ENCODE assay signal across 8 cellular contexts in genomic region chr11:86041975-86042378, GRCh38. TPM values are rescaled to one million over a fixed set of nuclear protein-coding genes. Genes with fewer than 3 reads are reported as not detected.
DNase-seq lines count a peak whose midpoint lies in the region; ATAC-seq and TF ChIP-seq lines count a peak whose summit lies in the region.

No MANE protein-coding gene starts in this region.

- H3K4me3 ChIP-seq in fibroblast of villous mesenchyme (ENCODE audit: low read depth, low read length) (no peak overlapping the region), neutrophil (ENCODE audit: low read depth in 1 of 2, low read length in 1 of 2) (peak overlapping the region in 1 of 2 experiments; percentile 32)

- H3K36me3 ChIP-seq in neutrophil = peaks cover 16% of the 10 kb centered on the region

- no peaks in the 10 kb centered on the region for H3K27me3 Mint-ChIP-seq in activated T-helper 17 cell treated with anti-CD3 and anti-CD28 coated beads, Interleukin-2, amount 50 U/mL, for 72 hours

- peak; percentile 89 for DNase-seq in DMS79 treated with DMSO at 0.1 percent for 48 hours (lab: John Stamatoyannopoulos, UW)
- peak; percentile 67 for DNase-seq in NCI-H748 (lab: John Stamatoyannopoulos, UW; ENCODE audit: unreplicated experiment)
- peak; percentile 94 for DNase-seq in fibroblast of villous mesenchyme (ENCODE audit: low read depth)

- H3K27ac ChIP-seq in neutrophil = peak overlapping the region; percentile 77

- H3K27me3 ChIP-seq in neutrophil = no peaks in the 10 kb centered on the region

- ATAC-seq in GM19455 (IDR thresholded peaks at IDR 0.05; ENCODE audit: unreplicated experiment) (peak; percentile 53), HG03565 (IDR thresholded peaks at IDR 0.05; ENCODE audit: unreplicated experiment) (peak; percentile 60), HG03139 (IDR thresholded peaks at IDR 0.05; ENCODE audit: unreplicated experiment) (no peak)
- peak; percentile 65 for ATAC-seq in activated T-helper 17 cell treated with anti-CD3 and anti-CD28 coated beads, Interleukin-2, amount 50 U/mL, for 72 hours (replicated peaks)

- peaks cover 38% of the 10 kb centered on the region for H3K36me3 Mint-ChIP-seq in activated T-helper 17 cell treated with anti-CD3 and anti-CD28 coated beads, Interleukin-2, amount 50 U/mL, for 72 hours (ENCODE audit: low read depth)

- TF ChIP-seq CTCF in fibroblast of villous mesenchyme (IDR thresholded peaks at IDR 0.05; ENCODE audit: insufficient read depth, low read depth, low read length) = peak; percentile 86
- peak; percentile 83 for TF ChIP-seq CTCF in neutrophil (IDR thresholded peaks at IDR 0.05)

- H3K9me3 Mint-ChIP-seq in activated T-helper 17 cell treated with anti-CD3 and anti-CD28 coated beads, Interleukin-2, amount 50 U/mL, for 72 hours = peaks cover 4% of the 10 kb centered on the region

- peak overlapping the region; percentile 64 for H3K27ac Mint-ChIP-seq in activated T-helper 17 cell treated with anti-CD3 and anti-CD28 coated beads, Interleukin-2, amount 50 U/mL, for 72 hours

- peak overlapping the region; percentile 62 for H3K4me3 Mint-ChIP-seq in activated T-helper 17 cell treated with anti-CD3 and anti-CD28 coated beads, Interleukin-2, amount 50 U/mL, for 72 hours

- peaks cover 62 to 66% of the 10 kb centered on the region in 2 experiments for H3K4me1 ChIP-seq in neutrophil (ENCODE audit: control insufficient read depth in 1 of 2, insufficient read depth in 1 of 2, low read depth in 1 of 2, low read length in 1 of 2)

- no peaks in the 10 kb centered on the region for H3K9me3 ChIP-seq in neutrophil

- peaks cover 46% of the 10 kb centered on the region for H3K4me1 Mint-ChIP-seq in activated T-helper 17 cell treated with anti-CD3 and anti-CD28 coated beads, Interleukin-2, amount 50 U/mL, for 72 hours

RNA-seq across cellular contexts. Expression of gene PICALM, which starts 26.9 kb away (rescaled TPM):
- total RNA-seq in activated T-helper 17 cell treated with anti-CD3 and anti-CD28 coated beads, Interleukin-2, amount 50 U/mL, for 72 hours = 100 to 1,000 TPM in 1 of 2 donors, 10 to 100 TPM in 1; 87.9 to 134 TPM
- 315 and 388 TPM in 2 replicates for total RNA-seq in fibroblast of villous mesenchyme
